6 cellular contexts compared by ENCODE assay signal in genomic region chr2:129112181-129112580, GRCh38.
"Had no signal": no experiment of that assay in that cellular context is flagged by ENCODE, and none has a peak within 500 bp of the region (broad histone marks: within the 10 kb centered on the region; RNA-seq: fewer than 3 reads in every experiment).

No MANE protein-coding gene starts in this region.

- H3K9ac ChIP-seq: GM23248 had no signal

- H2AFZ ChIP-seq: GM23248 had no signal

- H3K4me3 ChIP-seq: GM23248 had no signal

- DNase-seq: GM23248, H9, HCEC 1CT, KBM-7 had no signal

- H3K27ac ChIP-seq: GM23248, HL-60 had no signal

- ATAC-seq: HepG2 had no signal
